27 cellular contexts compared by ENCODE assay signal in genomic region chr4:52648836-52649235, GRCh38.
"Had no signal": no experiment of that assay in that cellular context is flagged by ENCODE, and none has a peak within 500 bp of the region (broad histone marks: within the 10 kb centered on the region; RNA-seq: fewer than 3 reads in every experiment).

No MANE protein-coding gene starts in this region.

- H3K4me3 Mint-ChIP-seq: activated naive CD4-positive, alpha-beta T cell treated with anti-CD3 and anti-CD28 coated beads, Interleukin-2, amount 10 ng/mL, durations not matched to agents 7 days and 5 days; activated naive CD8-positive, alpha-beta T cell treated with anti-CD3 and anti-CD28 coated beads, Interleukin-2, amount 10 ng/mL, durations not matched to agents 7 days and 5 days; activated T-cell treated with anti-CD3 and anti-CD28 coated beads, Interleukin-2, amount 50 U/mL, for 24 hours; activated T-helper 1 cell treated with anti-CD3 and anti-CD28 coated beads, Interleukin-12 subunit alpha, Interleukin-12 subunit beta, Interleukin-2, Interleukin-4 antibody, amounts not matched to agents 30 ng/mL and 10 ng/mL and 1 ng/mL, durations not matched to agents 14 hours and 24 hours and 36 hours; brain had no signal

- H3K27ac Mint-ChIP-seq: activated naive CD4-positive, alpha-beta T cell treated with anti-CD3 and anti-CD28 coated beads, Interleukin-2, amount 10 ng/mL, durations not matched to agents 7 days and 5 days; activated naive CD4-positive, alpha-beta T cell treated with anti-CD3 and anti-CD28 coated beads, Interleukin-2, amount 50 U/mL, for 72 hours; activated naive CD8-positive, alpha-beta T cell treated with anti-CD3 and anti-CD28 coated beads, Interleukin-2, amount 10 ng/mL, durations not matched to agents 7 days and 5 days; activated T-cell treated with anti-CD3 and anti-CD28 coated beads, Interleukin-2, amount 50 U/mL, for 24 hours; activated T-helper 1 cell treated with anti-CD3 and anti-CD28 coated beads, Interleukin-12 subunit alpha, Interleukin-12 subunit beta, Interleukin-2, Interleukin-4 antibody, amounts not matched to agents 30 ng/mL and 10 ng/mL and 1 ng/mL, durations not matched to agents 14 hours and 24 hours and 36 hours had no signal

- ATAC-seq: activated naive CD4-positive, alpha-beta T cell treated with anti-CD3 and anti-CD28 coated beads, Interleukin-2, amount 50 U/mL, for 72 hours; gastroesophageal sphincter had no signal

- DNase-seq: activated CD4-positive, alpha-beta T cell treated with anti-CD3 and anti-CD28 coated beads for 4 hours; activated CD4-positive, alpha-beta T cell treated with anti-CD3 and anti-CD28 coated beads, Interleukin-2, amount 50 U/mL, for 1 hour; activated CD4-positive, alpha-beta T cell treated with anti-CD3 and anti-CD28 coated beads, Interleukin-2, amount 50 U/mL, for 48 hours; activated CD4-positive, CD25-positive, alpha-beta regulatory T cell; activated CD4-positive, CD25-positive, alpha-beta regulatory T cell treated with anti-CD3 and anti-CD28 coated beads, Interleukin-2, amount 50 U/mL, for 72 hours; activated CD8-positive, alpha-beta memory T cell treated with anti-CD3 and anti-CD28 coated beads, Interleukin-2, amount 50 U/mL, for 48 hours; activated gamma-delta T cell; activated naive CD4-positive, alpha-beta T cell; activated naive CD4-positive, alpha-beta T cell treated with anti-CD3 and anti-CD28 coated beads, Interleukin-2, amount 10 ng/mL, durations not matched to agents 7 days and 5 days; activated naive CD8-positive, alpha-beta T cell treated with anti-CD3 and anti-CD28 coated beads, Interleukin-2, amount 10 ng/mL, durations not matched to agents 7 days and 5 days; activated T-cell treated with anti-CD3 and anti-CD28 coated beads for 4 hours; activated T-cell treated with anti-CD3 and anti-CD28 coated beads, Interleukin-2, amount 50 U/mL, for 24 hours; central memory CD4-positive, alpha-beta T cell; cerebellar nuclear complex; colonic mucosa; effector CD8-positive, alpha-beta T cell; esophagus squamous epithelium; foreskin melanocyte; T-helper 2 cell had no signal

- H3K4me3 ChIP-seq: ascending aorta, breast epithelium, cardiac muscle cell, colonic mucosa, esophagus squamous epithelium, gastroesophageal sphincter had no signal

- H3K27ac ChIP-seq: breast epithelium, cardiac muscle cell, colonic mucosa, epithelial cell of prostate, esophagus squamous epithelium, gastroesophageal sphincter had no signal

- H3K27me3 Mint-ChIP-seq: activated naive CD4-positive, alpha-beta T cell treated with anti-CD3 and anti-CD28 coated beads, Interleukin-2, amount 10 ng/mL, durations not matched to agents 7 days and 5 days; activated naive CD8-positive, alpha-beta T cell treated with anti-CD3 and anti-CD28 coated beads, Interleukin-2, amount 10 ng/mL, durations not matched to agents 7 days and 5 days; activated T-cell treated with anti-CD3 and anti-CD28 coated beads, Interleukin-2, amount 50 U/mL, for 24 hours; brain had no signal

- H3K36me3 ChIP-seq: ascending aorta, breast epithelium, colonic mucosa, esophagus squamous epithelium, gastroesophageal sphincter had no signal

- H3K4me1 ChIP-seq: colonic mucosa had no signal

- H3K9me3 ChIP-seq: ascending aorta, breast epithelium, colonic mucosa, esophagus squamous epithelium had no signal

- H3K27me3 ChIP-seq: ascending aorta, breast epithelium, cardiac muscle cell, colonic mucosa, esophagus squamous epithelium, gastroesophageal sphincter had no signal

- H3K9me3 Mint-ChIP-seq: activated T-cell treated with anti-CD3 and anti-CD28 coated beads, Interleukin-2, amount 50 U/mL, for 24 hours; activated T-helper 1 cell treated with anti-CD3 and anti-CD28 coated beads, Interleukin-12 subunit alpha, Interleukin-12 subunit beta, Interleukin-2, Interleukin-4 antibody, amounts not matched to agents 30 ng/mL and 10 ng/mL and 1 ng/mL, durations not matched to agents 14 hours and 24 hours and 36 hours had no signal
